In genomic region chr6:142146828-142147662, GRCh38 we compare ENCODE assay signal across 8 cellular contexts. TPM values are rescaled to one million over a fixed set of nuclear protein-coding genes. Genes with fewer than 3 reads are reported as not detected.
DNase-seq lines count a peak whose midpoint lies in the region; ATAC-seq and TF ChIP-seq lines count a peak whose summit lies in the region.

TSS of gene NMBR (minus strand) at chr6:142147122. CDS start at chr6:142088658, 58,464 bp downstream.
TSS of gene VTA1 (plus strand) at chr6:142147263. CDS start at chr6:142147288, 25 bp downstream.

- TF ChIP-seq CTCF in GM12874 (IDR thresholded peaks at IDR 0.05; ENCODE audit: insufficient read depth, low read depth, low read length), result peak; percentile 81
- TF ChIP-seq CTCF in adrenal gland (IDR thresholded peaks at IDR 0.05), result peak; percentile 76 to 98 (median 92)
- peak; percentile 84 to 98 (median 91) for TF ChIP-seq CTCF in heart left ventricle (IDR thresholded peaks at IDR 0.05)

- H3K36me3 ChIP-seq in adrenal gland (replicated peaks in 1 of 2) (no peaks in the 10 kb centered on the region), heart left ventricle (no peaks in the 10 kb centered on the region)

- intact Hi-C loops in adrenal gland (cut with DNase I) (loop anchor here (10.0 kb wide), 2 partner anchors 58 to 238 kb away; no protein-coding TSS in a partner anchor), heart left ventricle (cut with DNase I) (loop anchor here in 8 of 10 donors (2.0 to 10.0 kb wide), 4 partner anchors 60 to 240 kb away; no protein-coding TSS in a partner anchor), posterior cingulate gyrus (cut with DNase I) (loop anchor here (2.0 to 5.0 kb wide), 2 partner anchors 60 to 242 kb away; no protein-coding TSS in a partner anchor)

- H3K27me3 ChIP-seq in adrenal gland (no peaks in the 10 kb centered on the region), heart left ventricle (no peaks in the 10 kb centered on the region)

- DNase-seq in NCI-H1417 (lab: John Stamatoyannopoulos, UW), result peak; percentile 97 to 100 (median 99)
- DNase-seq in SW 1271 (lab: John Stamatoyannopoulos, UW), result peak; percentile 97 to 98
- DNase-seq in adrenal gland, result peak; percentile 97 to 99 (median 99)
- DNase-seq in heart left ventricle, result peak; percentile 97 to 98 (median 98)
- DNase-seq in posterior cingulate gyrus, result peak; percentile 95 to 100 (median 98)
- peak; percentile 98 for DNase-seq in ureter (ENCODE audit: low spot score)

- WGBS in adrenal gland, 4 donors, result 0 to 1% (median 0%) methylated on average over 22 to 38 of the region's 38 CpGs
- WGBS in heart left ventricle, 4 donors, result 0 to 1% (median 1%) methylated on average over 33 to 38 of the region's 38 CpGs

- TF ChIP-seq POLR2A in adrenal gland (IDR thresholded peaks at IDR 0.05) (peak in 1 of 2 donors; percentile 41), heart left ventricle (IDR thresholded peaks at IDR 0.05) (peak in 1 of 2 donors; percentile 61)

- H3K4me3 ChIP-seq in adrenal gland (peak within 1 kb of the TSS; percentile 64 to 74 (median 66)), heart left ventricle (peak within 1 kb of the TSS; percentile 75 to 97 (median 84))

- H3K27ac ChIP-seq in adrenal gland (peak within 1 kb of the TSS in 2 of 5 donors; percentile 36 to 69), heart left ventricle (peak within 1 kb of the TSS in 11 of 12 donors; percentile 38 to 82 (median 68))

- peak; percentile 100 for ATAC-seq in HG02763 (IDR thresholded peaks at IDR 0.05; ENCODE audit: unreplicated experiment)
- ATAC-seq in heart left ventricle, result peak; percentile 99 to 100 (median 100)

- H3K9me3 ChIP-seq in adrenal gland (replicated peaks in 1 of 3) (no peaks in the 10 kb centered on the region), heart left ventricle (no peaks in the 10 kb centered on the region)

- peaks cover 5 to 26% of the 10 kb centered on the region in 2 donors for H3K4me1 ChIP-seq in adrenal gland (replicated peaks in 1 of 2)
- peaks cover 0 to 34% (median 18%) of the 10 kb centered on the region in 12 donors for H3K4me1 ChIP-seq in heart left ventricle

RNA-seq across cellular contexts. Expression of gene NMBR, which starts in this region (rescaled TPM):
- under 1 TPM in 1 of 8 donors, not detected in 7; 0.15 TPM for total RNA-seq in adrenal gland
- not detected for polyA plus RNA-seq in adrenal gland
- total RNA-seq in heart left ventricle, result under 1 TPM in 1 of 9 donors, not detected in 8; 0.67 TPM
- not detected for polyA plus RNA-seq in heart left ventricle
- total RNA-seq in ureter, result not detected

RNA-seq across cellular contexts. Expression of gene VTA1, which starts in this region (rescaled TPM):
- total RNA-seq in adrenal gland (10 to 100 TPM; 27.4 to 48.4 (median 33.9) TPM), heart left ventricle (10 to 100 TPM; 32.0 to 49.4 (median 41.0) TPM), ureter (42.3 TPM)
- polyA plus RNA-seq in adrenal gland (10 to 100 TPM in 2 of 3 donors, 1 to 10 TPM in 1; 9.7 to 73.9 (median 10.5) TPM), heart left ventricle (10 to 100 TPM; 14.3 to 56.6 TPM)
